Comparison of ENCODE assay signal across 35 cellular contexts in genomic region chr12:76360316-76360715, GRCh38. TPM values are rescaled to one million over a fixed set of nuclear protein-coding genes. Genes with fewer than 3 reads are reported as not detected.
A peak's percentile ranks its signal among the peaks of the same experiment; 100 is the strongest.
DNase-seq lines count a peak whose midpoint lies in the region; ATAC-seq, FAIRE-seq and TF ChIP-seq lines count a peak whose summit lies in the region.
"Had no signal": no experiment of that assay in that cellular context is flagged by ENCODE, and none has a peak within 500 bp of the region (broad histone marks: within the 10 kb centered on the region; RNA-seq: fewer than 3 reads in every experiment).

No MANE protein-coding gene starts in this region.

- FAIRE-seq in kidney (lab: Jason Lieb, UNC), result no peak
- FAIRE-seq: A204.1, A549, D721Med had no signal

- H3K9me3 ChIP-seq in kidney (ENCODE audit: control insufficient read depth in 1 of 2, low read length in 2 of 2), result no peaks in the 10 kb centered on the region
- H3K9me3 ChIP-seq: A549, BE2C, Caco-2 had no signal

- H3K27me3 Mint-ChIP-seq in activated CD4-positive, alpha-beta T cell treated with anti-CD3 and anti-CD28 coated beads, Interleukin-2, amount 10 ng/mL, durations not matched to agents 7 days and 5 days, result no peaks in the 10 kb centered on the region
- H3K27me3 Mint-ChIP-seq: B cell; CD4-positive, alpha-beta memory T cell; CD4-positive, alpha-beta T cell; CD4-positive, CD25-positive, alpha-beta regulatory T cell had no signal

- no peaks in the 10 kb centered on the region for H3K4me1 Mint-ChIP-seq in activated CD4-positive, alpha-beta T cell treated with anti-CD3 and anti-CD28 coated beads, Interleukin-2, amount 10 ng/mL, durations not matched to agents 7 days and 5 days
- H3K4me1 Mint-ChIP-seq: B cell, CD14-positive monocyte had no signal

- ATAC-seq in left ventricle myocardium superior, result no peak
- ATAC-seq: A549; CD8-positive, alpha-beta T cell had no signal

- peaks cover 0 to 7% of the 10 kb centered on the region in 2 donors for H3K36me3 ChIP-seq in kidney (ENCODE audit: control insufficient read depth in 1 of 2, insufficient read depth in 2 of 2, low read length in 2 of 2)
- H3K36me3 ChIP-seq: BE2C had no signal

- H3K27ac Mint-ChIP-seq in activated CD4-positive, alpha-beta T cell treated with anti-CD3 and anti-CD28 coated beads, Interleukin-2, amount 10 ng/mL, durations not matched to agents 7 days and 5 days, result peak overlapping the region; percentile 36
- H3K27ac Mint-ChIP-seq: B cell; CD4-positive, alpha-beta memory T cell; CD4-positive, alpha-beta T cell; CD8-positive, alpha-beta T cell had no signal

- POLR2A ChIA-PET in activated CD4-positive, alpha-beta T cell treated with anti-CD3 and anti-CD28 coated beads, Interleukin-2, amount 10 ng/mL, durations not matched to agents 7 days and 5 days (lab: Charles Lee), result no interaction called here

- no peak for TF ChIP-seq CTCF in kidney (IDR thresholded peaks at IDR 0.05; ENCODE audit: borderline replicate concordance, extremely low read depth, insufficient read depth)

- H3K9ac ChIP-seq in kidney (ENCODE audit: low read length in 2 of 2), result no peak overlapping the region
- H3K9ac ChIP-seq: BLaER1; BLaER1 treated with 17β-estradiol and CSF1 and Interleukin-3, amounts not matched to agents 10 nM and 100 nM had no signal

- CTCF ChIA-PET in activated CD4-positive, alpha-beta T cell treated with anti-CD3 and anti-CD28 coated beads, Interleukin-2, amount 10 ng/mL, durations not matched to agents 7 days and 5 days (lab: Charles Lee), result interaction anchor here (0.6 kb wide), 1 partner anchor 312 kb away, joined by 4 read pairs; no protein-coding TSS in a partner anchor

- peaks cover 69% of the 10 kb centered on the region for H3K36me3 Mint-ChIP-seq in activated CD4-positive, alpha-beta T cell treated with anti-CD3 and anti-CD28 coated beads, Interleukin-2, amount 10 ng/mL, durations not matched to agents 7 days and 5 days (ENCODE audit: low read depth)

- H3K27ac ChIP-seq in kidney (ENCODE audit: low read depth in 2 of 2, low read length in 2 of 2), result no peak overlapping the region
- H3K27ac ChIP-seq: 22Rv1; A549; BLaER1; BLaER1 treated with 17β-estradiol and CSF1 and Interleukin-3, amounts not matched to agents 10 nM and 100 nM; C4-2B had no signal

- DNase-seq in activated CD4-positive, alpha-beta T cell treated with anti-CD3 and anti-CD28 coated beads, Interleukin-2, amount 10 ng/mL, durations not matched to agents 7 days and 5 days, result no peak
- no peak for DNase-seq in activated CD4-positive, alpha-beta T cell treated with anti-CD3 and anti-CD28 coated beads for 48 hours
- DNase-seq in cardiac septum (ENCODE audit: low spot score) (peak; percentile 63), left ventricle myocardium superior (no peak), kidney (peak; percentile 54), T1000 (lab: John Stamatoyannopoulos, UW) (no peak)
- DNase-seq: 8988T; ACHN; AML-193; BE2C; C1 segment of cervical spinal cord; Caco-2; Calu3; CD4-positive, alpha-beta memory T cell; CD4-positive, alpha-beta T cell; CD4-positive, CD25-positive, alpha-beta regulatory T cell; CD8-positive, alpha-beta memory T cell; CD8-positive, alpha-beta T cell; COR-L47; DMS 273 treated with DMSO at 0.1 percent for 48 hours; DMS153; DMS53; DMS79; DMS79 treated with DMSO at 0.1 percent for 48 hours; DND-41; EL had no signal

- no peak overlapping the region for H3K4me3 Mint-ChIP-seq in activated CD4-positive, alpha-beta T cell treated with anti-CD3 and anti-CD28 coated beads, Interleukin-2, amount 10 ng/mL, durations not matched to agents 7 days and 5 days
- H3K4me3 Mint-ChIP-seq: B cell; CD14-positive monocyte; CD4-positive, alpha-beta memory T cell; CD4-positive, alpha-beta T cell; CD4-positive, CD25-positive, alpha-beta regulatory T cell; CD8-positive, alpha-beta memory T cell; CD8-positive, alpha-beta T cell had no signal

- H3K4me3 ChIP-seq in kidney (ENCODE audit: low read length in 2 of 2), result no peak overlapping the region
- H3K4me3 ChIP-seq: A549; BLaER1; BLaER1 treated with 17β-estradiol and CSF1 and Interleukin-3, amounts not matched to agents 10 nM and 100 nM had no signal

- no peaks in the 10 kb centered on the region for H3K4me1 ChIP-seq in kidney (ENCODE audit: control insufficient read depth in 1 of 2, insufficient read depth in 1 of 2, low read depth in 1 of 2, low read length in 2 of 2)
- H3K4me1 ChIP-seq: A549, BLaER1 had no signal

- no peaks in the 10 kb centered on the region for H3K9me3 Mint-ChIP-seq in activated CD4-positive, alpha-beta T cell treated with anti-CD3 and anti-CD28 coated beads, Interleukin-2, amount 10 ng/mL, durations not matched to agents 7 days and 5 days
- H3K9me3 Mint-ChIP-seq: CD8-positive, alpha-beta T cell had no signal

- intact Hi-C loops in cardiac septum (cut with DNase I) (no loop called here), left ventricle myocardium superior (cut with micrococcal nuclease) (no loop called here), kidney (cut with DNase I) (no loop called here)

RNA-seq across cellular contexts. Expression of gene BBS10, which starts 12.1 kb away (rescaled TPM):
- 1 to 10 TPM; 4.5 to 5.1 TPM for total RNA-seq in activated CD4-positive, alpha-beta T cell treated with anti-CD3 and anti-CD28 coated beads, Interleukin-2, amount 10 ng/mL, durations not matched to agents 7 days and 5 days
- total RNA-seq in cardiac septum, result 9.6 TPM
- 8.3 TPM for total RNA-seq in left ventricle myocardium superior
- 10.9 TPM for total RNA-seq in kidney
- polyA plus RNA-seq in kidney (ENCODE audit: insufficient read depth, low read depth, low replicate concordance), result 5.1 TPM

Comparison
In these comparisons a context has a peak if more than half of its experiments do, and no peak if none do; other contexts are left out.
1. DNase-seq: peak in cardiac septum (single experiment) and kidney (single experiment); none in activated CD4-positive, alpha-beta T cell treated with anti-CD3 and anti-CD28 coated beads, Interleukin-2, amount 10 ng/mL, durations not matched to agents 7 days and 5 days (single experiment), activated CD4-positive, alpha-beta T cell treated with anti-CD3 and anti-CD28 coated beads for 48 hours (single experiment), left ventricle myocardium superior (single experiment) and T1000 (single experiment).